ENCODE assay signal across 16 cellular contexts in the genomic region with DNA sequence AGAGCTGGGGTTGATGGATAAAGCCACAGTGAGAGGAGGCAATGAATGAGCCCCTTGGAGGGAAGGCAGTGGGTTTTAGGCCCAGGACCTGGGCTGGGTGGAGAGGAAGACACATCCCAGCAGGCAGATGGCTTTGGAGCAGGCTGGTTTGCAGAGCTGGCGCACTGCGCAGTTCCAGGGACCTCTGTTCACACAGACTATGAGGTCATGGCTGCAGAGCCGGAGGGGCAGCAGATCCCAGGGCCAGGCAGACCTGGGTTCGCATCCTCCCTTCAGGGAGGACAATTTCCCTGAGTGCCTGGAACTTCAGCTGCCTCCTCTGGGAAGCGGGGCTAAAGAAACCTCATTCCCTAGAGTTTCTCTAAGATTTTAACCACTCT. TPM values are rescaled to one million over a fixed set of nuclear protein-coding genes. Genes with fewer than 3 reads are reported as not detected.
DNase-seq lines count a peak whose midpoint lies in the region; ATAC-seq and TF ChIP-seq lines count a peak whose summit lies in the region.
"Had no signal": no experiment of that assay in that cellular context is flagged by ENCODE, and none has a peak within 500 bp of the region (broad histone marks: within the 10 kb centered on the region; RNA-seq: fewer than 3 reads in every experiment).

No MANE protein-coding gene starts in this region.

- no peak for TF ChIP-seq CTCF in HL-60 (IDR thresholded peaks at IDR 0.05; ENCODE audit: insufficient read depth, low read length)

- H3K4me3 ChIP-seq in HL-60 (replicated peaks; ENCODE audit: insufficient read depth, low read length): no peak overlapping the region
- no peak overlapping the region for H3K4me3 ChIP-seq in naive thymus-derived CD4-positive, alpha-beta T cell (ENCODE audit: low read length)

- no peak for DNase-seq in activated CD4-positive, alpha-beta T cell treated with anti-CD3 and anti-CD28 coated beads, Interleukin-2, amount 10 ng/mL, durations not matched to agents 7 days and 5 days
- DNase-seq in activated CD4-positive, alpha-beta T cell treated with anti-CD3 and anti-CD28 coated beads for 48 hours: no peak
- DNase-seq in HL-60 (ENCODE audit: low read depth in 1 of 2, low spot score in 1 of 2): no peak
- no peak for DNase-seq in naive thymus-derived CD4-positive, alpha-beta T cell
- no peak for DNase-seq in NCI-H2227 treated with DMSO at 0.1 percent for 48 hours (lab: John Stamatoyannopoulos, UW)
- DNase-seq in DMS53 (lab: John Stamatoyannopoulos, UW): no peak
- DNase-seq in retina: no peak
- DNase-seq: activated effector memory CD4-positive, alpha-beta T cell treated with Interleukin-2 at 50 U/mL for 16 hours; Caco-2; effector CD4-positive, alpha-beta T cell; NCI-H1417 treated with DMSO at 0.1 percent for 48 hours; NCI-H446; PC-3; stimulated activated CD4-positive, alpha-beta T cell treated with anti-CD3 and anti-CD28 coated beads, Interleukin-4, amount 100 ng/mL, for 4 hours had no signal

- H3K27ac ChIP-seq in HL-60 (replicated peaks): peak overlapping the region; percentile 83
- H3K27ac ChIP-seq in naive thymus-derived CD4-positive, alpha-beta T cell (ENCODE audit: low read depth, low read length): peak overlapping the region; percentile 49

- no peaks in the 10 kb centered on the region for H3K27me3 Mint-ChIP-seq in activated CD4-positive, alpha-beta T cell treated with anti-CD3 and anti-CD28 coated beads, Interleukin-2, amount 10 ng/mL, durations not matched to agents 7 days and 5 days
- no peaks in the 10 kb centered on the region for H3K27me3 Mint-ChIP-seq in activated T-helper 17 cell treated with anti-CD3 and anti-CD28 coated beads, Interleukin-2, amount 50 U/mL, for 72 hours
- no peaks in the 10 kb centered on the region for H3K27me3 Mint-ChIP-seq in naive thymus-derived CD4-positive, alpha-beta T cell

- H3K9me3 ChIP-seq in naive thymus-derived CD4-positive, alpha-beta T cell (ENCODE audit: control insufficient read depth in 2 of 3, low read length in 3 of 3): no peaks in the 10 kb centered on the region
- H3K9me3 ChIP-seq: Caco-2 had no signal

- no peaks in the 10 kb centered on the region for H3K36me3 ChIP-seq in naive thymus-derived CD4-positive, alpha-beta T cell (ENCODE audit: control insufficient read depth in 2 of 3, insufficient read depth in 3 of 3, low read length in 3 of 3)

- H3K4me1 ChIP-seq in naive thymus-derived CD4-positive, alpha-beta T cell (ENCODE audit: control insufficient read depth in 2 of 2, insufficient read depth in 2 of 2, low read length in 2 of 2): peaks cover 6 to 16% of the 10 kb centered on the region in 2 donors
- H3K4me1 ChIP-seq: Caco-2 had no signal

- no peaks in the 10 kb centered on the region for H3K36me3 Mint-ChIP-seq in activated CD4-positive, alpha-beta T cell treated with anti-CD3 and anti-CD28 coated beads, Interleukin-2, amount 10 ng/mL, durations not matched to agents 7 days and 5 days (ENCODE audit: low read depth)
- H3K36me3 Mint-ChIP-seq in activated T-helper 17 cell treated with anti-CD3 and anti-CD28 coated beads, Interleukin-2, amount 50 U/mL, for 72 hours (ENCODE audit: low read depth): no peaks in the 10 kb centered on the region
- H3K36me3 Mint-ChIP-seq in naive thymus-derived CD4-positive, alpha-beta T cell: no peaks in the 10 kb centered on the region

- no peaks in the 10 kb centered on the region for H3K9me3 Mint-ChIP-seq in activated CD4-positive, alpha-beta T cell treated with anti-CD3 and anti-CD28 coated beads, Interleukin-2, amount 10 ng/mL, durations not matched to agents 7 days and 5 days
- no peaks in the 10 kb centered on the region for H3K9me3 Mint-ChIP-seq in activated T-helper 17 cell treated with anti-CD3 and anti-CD28 coated beads, Interleukin-2, amount 50 U/mL, for 72 hours
- no peaks in the 10 kb centered on the region for H3K9me3 Mint-ChIP-seq in naive thymus-derived CD4-positive, alpha-beta T cell

- peak; percentile 2 for ATAC-seq in activated T-helper 17 cell treated with anti-CD3 and anti-CD28 coated beads, Interleukin-2, amount 50 U/mL, for 72 hours (replicated peaks)
- no peak for ATAC-seq in naive thymus-derived CD4-positive, alpha-beta T cell
- ATAC-seq: PC-3, SK-N-SH treated with all-trans-retinoic acid at 6 μM for 48 hours had no signal

- peak overlapping the region; percentile 83 for H3K27ac Mint-ChIP-seq in activated CD4-positive, alpha-beta T cell treated with anti-CD3 and anti-CD28 coated beads, Interleukin-2, amount 10 ng/mL, durations not matched to agents 7 days and 5 days
- H3K27ac Mint-ChIP-seq in activated T-helper 17 cell treated with anti-CD3 and anti-CD28 coated beads, Interleukin-2, amount 50 U/mL, for 72 hours: peak overlapping the region; percentile 85
- peak overlapping the region; percentile 53 to 90 (median 84) for H3K27ac Mint-ChIP-seq in naive thymus-derived CD4-positive, alpha-beta T cell

- CTCF ChIA-PET in activated CD4-positive, alpha-beta T cell treated with anti-CD3 and anti-CD28 coated beads, Interleukin-2, amount 10 ng/mL, durations not matched to agents 7 days and 5 days (lab: Charles Lee): interaction anchor here (0.7 to 4.5 kb wide), 10 partner anchors 8 to 239 kb away, joined by 3 to 23 read pairs (median 4); a partner anchor contains a TSS
- CTCF ChIA-PET in naive thymus-derived CD4-positive, alpha-beta T cell (lab: Charles Lee): interaction anchor here (0.8 to 5.0 kb wide), 8 partner anchors 9 to 80 kb away, joined by 3 to 36 read pairs (median 5); no protein-coding TSS in a partner anchor

- POLR2A ChIA-PET in activated CD4-positive, alpha-beta T cell treated with anti-CD3 and anti-CD28 coated beads, Interleukin-2, amount 10 ng/mL, durations not matched to agents 7 days and 5 days (lab: Charles Lee): no interaction called here
- POLR2A ChIA-PET in naive thymus-derived CD4-positive, alpha-beta T cell (lab: Charles Lee): interaction anchor here (0.6 to 3.4 kb wide), 9 partner anchors 10 to 32 kb away, joined by 3 to 40 read pairs (median 4); a partner anchor contains a TSS

- H3K4me3 Mint-ChIP-seq in activated CD4-positive, alpha-beta T cell treated with anti-CD3 and anti-CD28 coated beads, Interleukin-2, amount 10 ng/mL, durations not matched to agents 7 days and 5 days: no peak overlapping the region
- H3K4me3 Mint-ChIP-seq in activated T-helper 17 cell treated with anti-CD3 and anti-CD28 coated beads, Interleukin-2, amount 50 U/mL, for 72 hours: peak overlapping the region; percentile 62
- H3K4me3 Mint-ChIP-seq in naive thymus-derived CD4-positive, alpha-beta T cell: peak overlapping the region; percentile 53 to 78 (median 66)

- H3K4me1 Mint-ChIP-seq in activated CD4-positive, alpha-beta T cell treated with anti-CD3 and anti-CD28 coated beads, Interleukin-2, amount 10 ng/mL, durations not matched to agents 7 days and 5 days: peaks cover 33% of the 10 kb centered on the region
- peaks cover 22% of the 10 kb centered on the region for H3K4me1 Mint-ChIP-seq in activated T-helper 17 cell treated with anti-CD3 and anti-CD28 coated beads, Interleukin-2, amount 50 U/mL, for 72 hours
- H3K4me1 Mint-ChIP-seq in naive thymus-derived CD4-positive, alpha-beta T cell: peaks cover 22 to 59% (median 33%) of the 10 kb centered on the region in 7 donors

- no peaks in the 10 kb centered on the region for H3K27me3 ChIP-seq in HL-60 (ENCODE audit: insufficient read depth, poor library complexity, severe bottlenecking)
- no peaks in the 10 kb centered on the region for H3K27me3 ChIP-seq in naive thymus-derived CD4-positive, alpha-beta T cell (ENCODE audit: control insufficient read depth in 2 of 2, insufficient read depth in 2 of 2, low read length in 2 of 2)

- intact Hi-C loops in naive thymus-derived CD4-positive, alpha-beta T cell (cut with micrococcal nuclease): no loop called here

RNA-seq across cellular contexts. Expression of a gene that starts 28.2 kb away (rescaled TPM):
- 100 to 1,000 TPM; 178 to 187 TPM for total RNA-seq in activated CD4-positive, alpha-beta T cell treated with anti-CD3 and anti-CD28 coated beads, Interleukin-2, amount 10 ng/mL, durations not matched to agents 7 days and 5 days
- total RNA-seq in activated T-helper 17 cell treated with anti-CD3 and anti-CD28 coated beads, Interleukin-2, amount 50 U/mL, for 72 hours: 100 to 1,000 TPM in 1 of 2 donors, 10 to 100 TPM in 1; 78.9 to 100 TPM
- total RNA-seq in naive thymus-derived CD4-positive, alpha-beta T cell: 100 to 1,000 TPM; 146 to 291 (median 263) TPM
- polyA plus RNA-seq in naive thymus-derived CD4-positive, alpha-beta T cell: 10 to 100 TPM; 41.5 to 70.5 TPM

RNA-seq across cellular contexts. Expression of a gene that starts 41.6 kb away (rescaled TPM):
- not detected for total RNA-seq in activated CD4-positive, alpha-beta T cell treated with anti-CD3 and anti-CD28 coated beads, Interleukin-2, amount 10 ng/mL, durations not matched to agents 7 days and 5 days
- total RNA-seq in activated T-helper 17 cell treated with anti-CD3 and anti-CD28 coated beads, Interleukin-2, amount 50 U/mL, for 72 hours: not detected
- not detected for total RNA-seq in naive thymus-derived CD4-positive, alpha-beta T cell
- polyA plus RNA-seq in naive thymus-derived CD4-positive, alpha-beta T cell: not detected
